Comparison of ENCODE assay signal across 2 cellular contexts in the genomic region with DNA sequence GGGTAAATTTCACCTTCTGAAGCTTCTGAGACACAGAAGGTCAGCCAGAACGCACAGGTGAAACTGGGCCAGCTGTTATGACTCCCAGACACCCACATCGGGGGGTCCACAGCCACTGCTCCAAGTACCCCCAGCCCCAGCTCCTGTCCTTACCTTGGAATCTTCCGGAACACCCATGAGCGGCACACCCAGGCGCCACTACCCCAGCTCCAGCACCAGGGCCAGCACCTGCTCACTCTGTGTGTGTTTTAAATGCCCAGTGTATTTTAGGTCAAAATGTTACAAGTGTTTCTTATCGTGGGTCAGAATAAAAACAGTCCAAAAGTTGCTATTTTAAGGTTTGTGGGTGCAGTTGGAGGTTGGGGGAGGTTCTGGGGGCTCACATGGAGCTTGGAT.
TF ChIP-seq lines count a peak whose summit lies in the region.

No MANE protein-coding gene starts in this region.

TF ChIP-seq in HepG2, 621 proteins besides CTCF, POLR2A, EP300 and RAD21:
- TF ChIP-seq, protein P1, sequence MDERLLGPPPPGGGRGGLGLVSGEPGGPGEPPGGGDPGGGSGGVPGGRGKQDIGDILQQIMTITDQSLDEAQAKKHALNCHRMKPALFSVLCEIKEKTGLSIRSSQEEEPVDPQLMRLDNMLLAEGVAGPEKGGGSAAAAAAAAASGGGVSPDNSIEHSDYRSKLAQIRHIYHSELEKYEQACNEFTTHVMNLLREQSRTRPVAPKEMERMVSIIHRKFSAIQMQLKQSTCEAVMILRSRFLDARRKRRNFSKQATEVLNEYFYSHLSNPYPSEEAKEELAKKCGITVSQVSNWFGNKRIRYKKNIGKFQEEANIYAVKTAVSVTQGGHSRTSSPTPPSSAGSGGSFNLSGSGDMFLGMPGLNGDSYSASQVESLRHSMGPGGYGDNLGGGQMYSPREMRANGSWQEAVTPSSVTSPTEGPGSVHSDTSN (CRISPR knock-in tag; IDR thresholded peaks at IDR 0.05): no peak
- TF ChIP-seq CENPT (CRISPR knock-in tag; IDR thresholded peaks at IDR 0.05; ENCODE audit: low read depth) (no peak), ZNF792 (CRISPR knock-in tag; IDR thresholded peaks at IDR 0.05) (no peak), MBNL3 (CRISPR knock-in tag; conservative IDR thresholded peaks at IDR 0.05) (no peak)
- TF ChIP-seq, protein P2, sequence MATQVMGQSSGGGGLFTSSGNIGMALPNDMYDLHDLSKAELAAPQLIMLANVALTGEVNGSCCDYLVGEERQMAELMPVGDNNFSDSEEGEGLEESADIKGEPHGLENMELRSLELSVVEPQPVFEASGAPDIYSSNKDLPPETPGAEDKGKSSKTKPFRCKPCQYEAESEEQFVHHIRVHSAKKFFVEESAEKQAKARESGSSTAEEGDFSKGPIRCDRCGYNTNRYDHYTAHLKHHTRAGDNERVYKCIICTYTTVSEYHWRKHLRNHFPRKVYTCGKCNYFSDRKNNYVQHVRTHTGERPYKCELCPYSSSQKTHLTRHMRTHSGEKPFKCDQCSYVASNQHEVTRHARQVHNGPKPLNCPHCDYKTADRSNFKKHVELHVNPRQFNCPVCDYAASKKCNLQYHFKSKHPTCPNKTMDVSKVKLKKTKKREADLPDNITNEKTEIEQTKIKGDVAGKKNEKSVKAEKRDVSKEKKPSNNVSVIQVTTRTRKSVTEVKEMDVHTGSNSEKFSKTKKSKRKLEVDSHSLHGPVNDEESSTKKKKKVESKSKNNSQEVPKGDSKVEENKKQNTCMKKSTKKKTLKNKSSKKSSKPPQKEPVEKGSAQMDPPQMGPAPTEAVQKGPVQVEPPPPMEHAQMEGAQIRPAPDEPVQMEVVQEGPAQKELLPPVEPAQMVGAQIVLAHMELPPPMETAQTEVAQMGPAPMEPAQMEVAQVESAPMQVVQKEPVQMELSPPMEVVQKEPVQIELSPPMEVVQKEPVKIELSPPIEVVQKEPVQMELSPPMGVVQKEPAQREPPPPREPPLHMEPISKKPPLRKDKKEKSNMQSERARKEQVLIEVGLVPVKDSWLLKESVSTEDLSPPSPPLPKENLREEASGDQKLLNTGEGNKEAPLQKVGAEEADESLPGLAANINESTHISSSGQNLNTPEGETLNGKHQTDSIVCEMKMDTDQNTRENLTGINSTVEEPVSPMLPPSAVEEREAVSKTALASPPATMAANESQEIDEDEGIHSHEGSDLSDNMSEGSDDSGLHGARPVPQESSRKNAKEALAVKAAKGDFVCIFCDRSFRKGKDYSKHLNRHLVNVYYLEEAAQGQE (IDR thresholded peaks at IDR 0.05; ENCODE audit: borderline replicate concordance in 1 of 2, low read depth in 1 of 2, low read length in 2 of 2): peak; percentile 9 to 83

TF ChIP-seq in Ishikawa, 13 proteins besides CTCF, POLR2A, EP300 and RAD21 (continued from another document):
- TF ChIP-seq, protein P2 (IDR thresholded peaks at IDR 0.05; ENCODE audit: low read depth): peak; percentile 77
